ENCODE assay signal across 8 cellular contexts in genomic region chr17:8631554-8631877, GRCh38. TPM values are rescaled to one million over a fixed set of nuclear protein-coding genes. Genes with fewer than 3 reads are reported as not detected.
A peak's percentile ranks its signal among the peaks of the same experiment; 100 is the strongest.
DNase-seq lines count a peak whose midpoint lies in the region; ATAC-seq and TF ChIP-seq lines count a peak whose summit lies in the region.

No MANE protein-coding gene starts in this region.

- H3K79me2 ChIP-seq in KMS-11 (ENCODE audit: insufficient read depth, low read depth), result no peaks in the 10 kb centered on the region

- H3K9me3 ChIP-seq in naive thymus-derived CD4-positive, alpha-beta T cell (ENCODE audit: control insufficient read depth in 2 of 3, low read length in 3 of 3), result no peaks in the 10 kb centered on the region

- TF ChIP-seq CTCF in BJ (IDR thresholded peaks at IDR 0.05; ENCODE audit: insufficient read depth, low read depth, low read length), result no peak
- no peak for TF ChIP-seq CTCF in KMS-11 (conservative IDR thresholded peaks at IDR 0.05; ENCODE audit: low read depth, low read length)

- peaks cover 0 to 18% (median 13%) of the 10 kb centered on the region in 7 donors for H3K4me1 Mint-ChIP-seq in naive thymus-derived CD4-positive, alpha-beta T cell

- peak overlapping the region; percentile 81 to 100 (median 94) for H3K4me3 Mint-ChIP-seq in naive thymus-derived CD4-positive, alpha-beta T cell

- intact Hi-C loops in naive thymus-derived CD4-positive, alpha-beta T cell (cut with micrococcal nuclease), result loop anchor here (1.0 to 10.0 kb wide), 7 partner anchors 109 to 373 kb away; partner anchors contain the start of genes NDEL1 (in 1 of the 2), PIK3R5 (in 1 of the 2) and RPL26 (in 1 of the 2)

- DNase-seq in BJ (ENCODE audit: low read depth) (no peak), cerebellar nuclear complex (lab: John Stamatoyannopoulos, UW) (no peak), kidney glomerular epithelial cell (lab: John Stamatoyannopoulos, UW) (no peak), superior temporal gyrus (ENCODE audit: extremely low spot score) (no peak)
- DNase-seq in naive thymus-derived CD4-positive, alpha-beta T cell, result no peak

- peak overlapping the region; percentile 41; the same call in 1 of the 2 replicates for H3K9ac ChIP-seq in KMS-11

- no peaks in the 10 kb centered on the region for H3K36me3 Mint-ChIP-seq in naive thymus-derived CD4-positive, alpha-beta T cell

- H3K4me1 ChIP-seq in KMS-11 (ENCODE audit: low read depth, poor library complexity, severe bottlenecking), result no peaks in the 10 kb centered on the region
- H3K4me1 ChIP-seq in naive thymus-derived CD4-positive, alpha-beta T cell (ENCODE audit: control insufficient read depth in 2 of 2, insufficient read depth in 2 of 2, low read length in 2 of 2), result peaks cover 5% of the 10 kb centered on the region in 2 donors

- no peak for ATAC-seq in naive thymus-derived CD4-positive, alpha-beta T cell
- ATAC-seq in GM21381 (IDR thresholded peaks at IDR 0.05; ENCODE audit: unreplicated experiment), result no peak

- H3K27me3 ChIP-seq in BJ (ENCODE audit: control insufficient read depth, insufficient read depth, low read length) (no peaks in the 10 kb centered on the region; the same call in 1 of the 2 replicates), KMS-11 (ENCODE audit: insufficient read depth, low read depth) (no peaks in the 10 kb centered on the region)
- peaks cover 3 to 4% of the 10 kb centered on the region in 2 donors for H3K27me3 ChIP-seq in naive thymus-derived CD4-positive, alpha-beta T cell (ENCODE audit: control insufficient read depth in 2 of 2, insufficient read depth in 2 of 2, low read length in 2 of 2)

- peak overlapping the region; percentile 99 for H3K4me3 ChIP-seq in BJ (ENCODE audit: low read depth, low read length)
- H3K4me3 ChIP-seq in KMS-11 (IDR thresholded peaks at IDR 0.05; ENCODE audit: insufficient read depth, low read depth, low read length), result no peak overlapping the region
- H3K4me3 ChIP-seq in naive thymus-derived CD4-positive, alpha-beta T cell (ENCODE audit: low read length), result peak overlapping the region; percentile 64

- peak overlapping the region in 3 of 9 donors; percentile 41 to 69 (median 55) for H3K27ac Mint-ChIP-seq in naive thymus-derived CD4-positive, alpha-beta T cell

- no peaks in the 10 kb centered on the region for H4K20me1 ChIP-seq in KMS-11 (ENCODE audit: insufficient read depth)

- peak overlapping the region; percentile 64; the same call in 1 of the 2 replicates for H2AFZ ChIP-seq in KMS-11 (ENCODE audit: low read depth)

- H3K27me3 Mint-ChIP-seq in naive thymus-derived CD4-positive, alpha-beta T cell, result peaks cover 30 to 65% (median 57%) of the 10 kb centered on the region in 5 donors

- H3K27ac ChIP-seq in KMS-11 (no peak overlapping the region), cingulate gyrus (ENCODE audit: low read depth, low read length) (peak overlapping the region; percentile 65)
- H3K27ac ChIP-seq in naive thymus-derived CD4-positive, alpha-beta T cell (ENCODE audit: low read depth, low read length), result peak overlapping the region; percentile 66

- H3K36me3 ChIP-seq in BJ (ENCODE audit: control insufficient read depth, insufficient read depth, low read length), result no peaks in the 10 kb centered on the region
- H3K36me3 ChIP-seq in KMS-11 (ENCODE audit: insufficient read depth), result no peaks in the 10 kb centered on the region
- H3K36me3 ChIP-seq in naive thymus-derived CD4-positive, alpha-beta T cell (ENCODE audit: control insufficient read depth in 2 of 3, insufficient read depth in 3 of 3, low read length in 3 of 3), result no peaks in the 10 kb centered on the region

- POLR2A ChIA-PET in BJ (lab: Charles Lee), result no interaction called here
- POLR2A ChIA-PET in naive thymus-derived CD4-positive, alpha-beta T cell (lab: Charles Lee), result interaction anchor here (0.9 kb wide), 1 partner anchor 9 kb away, joined by 3 read pairs; no protein-coding TSS in a partner anchor

- CTCF ChIA-PET in BJ (lab: Yijun Ruan, JAX), result interaction anchor here (0.8 to 1.8 kb wide), 2 partner anchors 52 to 115 kb away, joined by 3 to 6 read pairs; no protein-coding TSS in a partner anchor
- CTCF ChIA-PET in naive thymus-derived CD4-positive, alpha-beta T cell (lab: Charles Lee), result no interaction called here

- H3K4me2 ChIP-seq in KMS-11, result peak overlapping the region; percentile 21; the same call in 1 of the 2 replicates

- no peaks in the 10 kb centered on the region for H3K9me3 Mint-ChIP-seq in naive thymus-derived CD4-positive, alpha-beta T cell

RNA-seq across cellular contexts. Expression of gene MYH10, which starts 1.0 kb away (rescaled TPM):
- polyA plus RNA-seq in BJ (2011; rRNA removed), result 46.3 and 62.1 TPM in 2 replicates
- 60.4 and 66.3 TPM in 2 replicates for polyA minus RNA-seq in BJ (2011; rRNA and poly(A)+ RNA removed)
- 1 to 10 TPM in 4 of 5 experiments, under 1 TPM in 1; 0.85 to 10.0 (median 2.0) TPM for total RNA-seq in naive thymus-derived CD4-positive, alpha-beta T cell
- 1 to 10 TPM; 1.5 to 2.3 TPM for polyA plus RNA-seq in naive thymus-derived CD4-positive, alpha-beta T cell

Comparison
In these comparisons a context has a peak if more than half of its experiments do, and no peak if none do; other contexts are left out.
1. RNA of gene MYH10, which starts 1.0 kb away (polyA plus RNA-seq): 46.3 to 62.1 TPM in BJ; 1.5 to 2.3 TPM in naive thymus-derived CD4-positive, alpha-beta T cell; every median in the first group is over 10 times any median in the second.